In genomic region chr5:132064140-132064539, GRCh38 we compare ENCODE assay signal across 1 cellular context.
TF ChIP-seq lines count a peak whose summit lies in the region.

No MANE protein-coding gene starts in this region.

TF ChIP-seq in HCT116, 20 proteins besides CTCF, POLR2A, EP300 and RAD21:
- TF ChIP-seq YY1 (IDR thresholded peaks at IDR 0.05; ENCODE audit: extremely low read depth, insufficient replicate concordance, low read depth, low read length) = no peak
- TF ChIP-seq ELF1 (IDR thresholded peaks at IDR 0.05; ENCODE audit: borderline replicate concordance, low read depth) = no peak
- TF ChIP-seq, protein P1, sequence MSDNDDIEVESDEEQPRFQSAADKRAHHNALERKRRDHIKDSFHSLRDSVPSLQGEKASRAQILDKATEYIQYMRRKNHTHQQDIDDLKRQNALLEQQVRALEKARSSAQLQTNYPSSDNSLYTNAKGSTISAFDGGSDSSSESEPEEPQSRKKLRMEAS (IDR thresholded peaks at IDR 0.05) = no peak
- no peak for TF ChIP-seq ATF3 (IDR thresholded peaks at IDR 0.05)
- TF ChIP-seq FOSL1 (IDR thresholded peaks at IDR 0.05; ENCODE audit: low read depth) = no peak
- TF ChIP-seq SRF (IDR thresholded peaks at IDR 0.05; ENCODE audit: low read depth) = no peak
